12 cellular contexts compared by ENCODE assay signal in the genomic region with DNA sequence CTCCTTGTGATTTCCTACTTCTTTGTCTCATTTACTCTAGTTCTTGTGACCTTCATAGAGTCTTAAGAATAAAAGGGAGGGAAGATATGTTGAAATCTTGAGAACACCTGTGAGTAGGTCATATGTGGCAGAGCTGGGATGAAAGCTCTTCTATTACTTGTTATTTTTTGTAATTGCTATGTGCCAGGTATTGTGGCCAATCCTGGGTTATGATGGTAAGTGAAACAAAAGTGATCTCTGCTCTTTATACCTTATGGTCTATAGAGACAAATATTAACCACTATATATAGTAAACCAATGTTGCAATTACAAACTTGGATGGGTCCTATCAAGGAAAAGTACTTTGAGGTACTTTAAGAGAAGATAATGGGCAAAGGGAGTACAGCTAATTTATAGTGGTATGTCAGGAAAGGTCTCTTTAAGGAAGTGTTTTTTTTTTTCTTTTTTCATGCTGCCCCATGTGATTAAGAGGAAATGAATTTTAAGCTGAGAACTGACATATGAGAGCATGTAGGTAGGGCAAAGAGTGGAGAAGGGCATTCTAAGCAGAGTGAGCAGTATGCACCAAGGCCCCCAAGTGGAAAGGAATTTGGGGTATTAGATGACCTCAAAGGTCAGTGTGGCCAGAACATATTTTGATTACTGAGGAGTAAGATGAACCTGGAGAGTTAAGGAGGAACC. TPM values are rescaled to one million over a fixed set of nuclear protein-coding genes. Genes with fewer than 3 reads are reported as not detected.
DNase-seq lines count a peak whose midpoint lies in the region; ATAC-seq and TF ChIP-seq lines count a peak whose summit lies in the region.
"Had no signal": no experiment of that assay in that cellular context is flagged by ENCODE, and none has a peak within 500 bp of the region (broad histone marks: within the 10 kb centered on the region; RNA-seq: fewer than 3 reads in every experiment).

No MANE protein-coding gene starts in this region.

- POLR2A ChIA-PET in activated CD8-positive, alpha-beta T cell treated with anti-CD3 and anti-CD28 coated beads for 36 hours (lab: Charles Lee): interaction anchor here (1.0 to 1.6 kb wide), 2 partner anchors 9 to 44 kb away, joined by 3 to 4 read pairs; a partner anchor contains a TSS

- DNase-seq in Right ventricle myocardium inferior (ENCODE audit: missing footprints) (no peak), left ventricle myocardium superior (no peak), Karpas-422 (peak; percentile 75), mesenchymal stem cell (no peak)
- no peak for DNase-seq in activated CD8-positive, alpha-beta T cell treated with anti-CD3 and anti-CD28 coated beads for 36 hours
- DNase-seq in stimulated activated naive B cell treated with anti-CD40 and anti-IgM and Interleukin-4, amounts not matched to agents 10 μg/mL and 1 μg/mL and 100 μg/mL, for 72 hours: no peak
- DNase-seq: NCI-H1436; stimulated activated CD4-positive, alpha-beta T cell treated with anti-CD3 and anti-CD28 coated beads, Interleukin-1b, Interleukin-23, amount 100 ng/mL, for 48 hours had no signal

- no peaks in the 10 kb centered on the region for H3K9me2 ChIP-seq in Karpas-422 (replicated peaks; ENCODE audit: insufficient read depth, low read length)

- H3K9me3 ChIP-seq in Karpas-422 (ENCODE audit: low read length): peaks cover 4% of the 10 kb centered on the region; the same call in 1 of the 2 replicates
- H3K9me3 ChIP-seq in mesenchymal stem cell (ENCODE audit: control insufficient read depth, low read length): no peaks in the 10 kb centered on the region

- H2BK12ac ChIP-seq in mesenchymal stem cell (ENCODE audit: low read length in 2 of 2): no peak overlapping the region

- H3K27ac ChIP-seq in Karpas-422 (ENCODE audit: low read length) (peak overlapping the region; percentile 84), mesenchymal stem cell (ENCODE audit: low read length, poor library complexity, severe bottlenecking) (no peak overlapping the region)
- H3K27ac ChIP-seq: foreskin keratinocyte had no signal

- TF ChIP-seq CTCF in activated CD8-positive, alpha-beta T cell treated with anti-CD3 and anti-CD28 coated beads for 36 hours (IDR thresholded peaks at IDR 0.05): no peak

- no peak overlapping the region for H3K18ac ChIP-seq in mesenchymal stem cell (ENCODE audit: low read depth in 1 of 2, low read length in 2 of 2)

- H3K4me1 ChIP-seq in Karpas-422 (ENCODE audit: low read length): peaks cover 80% of the 10 kb centered on the region
- H3K4me1 ChIP-seq in mesenchymal stem cell (ENCODE audit: control insufficient read depth, insufficient read depth, low read depth, low read length): peaks cover 1% of the 10 kb centered on the region

- no peak overlapping the region for H3K4me3 Mint-ChIP-seq in activated CD8-positive, alpha-beta T cell treated with anti-CD3 and anti-CD28 coated beads for 36 hours
- H3K4me3 Mint-ChIP-seq in stimulated activated naive B cell treated with anti-CD40 and anti-IgM and Interleukin-4, amounts not matched to agents 10 μg/mL and 1 μg/mL and 100 μg/mL, for 72 hours: no peak overlapping the region
- H3K4me3 Mint-ChIP-seq: CD14-positive monocyte had no signal

- ATAC-seq in Right ventricle myocardium inferior: peak; percentile 28
- no peak for ATAC-seq in left ventricle myocardium superior
- ATAC-seq in activated CD8-positive, alpha-beta T cell treated with anti-CD3 and anti-CD28 coated beads for 36 hours: peak; percentile 67
- ATAC-seq in stimulated activated naive B cell treated with anti-CD40 and anti-IgM and Interleukin-4, amounts not matched to agents 10 μg/mL and 1 μg/mL and 100 μg/mL, for 72 hours (replicated peaks): peak; percentile 83 to 86
- no peak for ATAC-seq in HG02885 (IDR thresholded peaks at IDR 0.05; ENCODE audit: poor library complexity, unreplicated experiment)
- no peak for ATAC-seq in HG02884 (IDR thresholded peaks at IDR 0.05; ENCODE audit: unreplicated experiment)
- ATAC-seq: foreskin keratinocyte had no signal

- CTCF ChIA-PET in activated CD8-positive, alpha-beta T cell treated with anti-CD3 and anti-CD28 coated beads for 36 hours (lab: Charles Lee): interaction anchor here (1.3 to 3.1 kb wide), 10 partner anchors 9 to 292 kb away, joined by 3 to 11 read pairs (median 7); no protein-coding TSS in a partner anchor

- no peak overlapping the region for H3K4me3 ChIP-seq in Karpas-422 (ENCODE audit: low read length)
- H3K4me3 ChIP-seq in mesenchymal stem cell (ENCODE audit: insufficient read depth in 1 of 2, low read depth in 1 of 2, low read length in 2 of 2): no peak overlapping the region

- no peak overlapping the region for H3K14ac ChIP-seq in mesenchymal stem cell (ENCODE audit: low read length in 2 of 2)

- H3K27me3 ChIP-seq in Karpas-422 (ENCODE audit: low read length) (no peaks in the 10 kb centered on the region), mesenchymal stem cell (ENCODE audit: control insufficient read depth in 1 of 2, insufficient read depth in 1 of 2, low read length in 2 of 2) (no peaks in the 10 kb centered on the region)
- H3K27me3 ChIP-seq: foreskin keratinocyte had no signal

- H4K8ac ChIP-seq in mesenchymal stem cell (ENCODE audit: low read length): no peak overlapping the region

- H3K23ac ChIP-seq in mesenchymal stem cell (ENCODE audit: low read length in 2 of 2): no peak overlapping the region

- no peaks in the 10 kb centered on the region for H3K27me3 Mint-ChIP-seq in activated CD8-positive, alpha-beta T cell treated with anti-CD3 and anti-CD28 coated beads for 36 hours
- no peaks in the 10 kb centered on the region for H3K27me3 Mint-ChIP-seq in stimulated activated naive B cell treated with anti-CD40 and anti-IgM and Interleukin-4, amounts not matched to agents 10 μg/mL and 1 μg/mL and 100 μg/mL, for 72 hours

- H3K9me3 Mint-ChIP-seq in activated CD8-positive, alpha-beta T cell treated with anti-CD3 and anti-CD28 coated beads for 36 hours: no peaks in the 10 kb centered on the region
- H3K9me3 Mint-ChIP-seq in stimulated activated naive B cell treated with anti-CD40 and anti-IgM and Interleukin-4, amounts not matched to agents 10 μg/mL and 1 μg/mL and 100 μg/mL, for 72 hours: no peaks in the 10 kb centered on the region
- H3K9me3 Mint-ChIP-seq: CD14-positive monocyte had no signal

- H2AK5ac ChIP-seq in mesenchymal stem cell (ENCODE audit: low read length, severe bottlenecking): no peak overlapping the region

- H3K36me3 ChIP-seq in Karpas-422 (ENCODE audit: insufficient read depth, low read length): peaks cover 5% of the 10 kb centered on the region; the same call in 1 of the 2 replicates
- no peaks in the 10 kb centered on the region for H3K36me3 ChIP-seq in mesenchymal stem cell (ENCODE audit: control insufficient read depth in 1 of 2, insufficient read depth in 2 of 2, low read depth in 1 of 2, low read length in 2 of 2)

- no peak overlapping the region for H3K4ac ChIP-seq in mesenchymal stem cell (ENCODE audit: low read depth in 1 of 2, low read length in 2 of 2)

- H2BK120ac ChIP-seq in mesenchymal stem cell (ENCODE audit: low read depth, low read length): no peak overlapping the region

- H4K20me1 ChIP-seq in Karpas-422 (ENCODE audit: insufficient read depth, low read depth, low read length): no peaks in the 10 kb centered on the region

- H3K4me2 ChIP-seq in Karpas-422 (ENCODE audit: low read depth, low read length, poor library complexity, severe bottlenecking) (peak overlapping the region; percentile 50), mesenchymal stem cell (ENCODE audit: low read length, poor library complexity, severe bottlenecking) (no peak overlapping the region)

- no peaks in the 10 kb centered on the region for H3K36me3 Mint-ChIP-seq in activated CD8-positive, alpha-beta T cell treated with anti-CD3 and anti-CD28 coated beads for 36 hours (ENCODE audit: low read depth)
- peaks cover 3 to 4% of the 10 kb centered on the region in 2 donors for H3K36me3 Mint-ChIP-seq in stimulated activated naive B cell treated with anti-CD40 and anti-IgM and Interleukin-4, amounts not matched to agents 10 μg/mL and 1 μg/mL and 100 μg/mL, for 72 hours
- H3K36me3 Mint-ChIP-seq: CD14-positive monocyte had no signal

- H4K91ac ChIP-seq in mesenchymal stem cell (ENCODE audit: low read length): no peak overlapping the region

- peaks cover 67% of the 10 kb centered on the region for H3K79me2 ChIP-seq in Karpas-422 (ENCODE audit: low read length)

- no peak overlapping the region for H3K27ac Mint-ChIP-seq in activated CD8-positive, alpha-beta T cell treated with anti-CD3 and anti-CD28 coated beads for 36 hours
- no peak overlapping the region for H3K27ac Mint-ChIP-seq in stimulated activated naive B cell treated with anti-CD40 and anti-IgM and Interleukin-4, amounts not matched to agents 10 μg/mL and 1 μg/mL and 100 μg/mL, for 72 hours
- H3K27ac Mint-ChIP-seq: CD14-positive monocyte had no signal

- intact Hi-C loops in Right ventricle myocardium inferior (cut with DNase I) (no loop called here), left ventricle myocardium superior (cut with micrococcal nuclease) (no loop called here)
- intact Hi-C loops in activated CD8-positive, alpha-beta T cell treated with anti-CD3 and anti-CD28 coated beads for 36 hours (cut with micrococcal nuclease): no loop called here

- H3K9ac ChIP-seq in Karpas-422 (ENCODE audit: low read length): peak overlapping the region; percentile 25
- no peak overlapping the region for H3K9ac ChIP-seq in mesenchymal stem cell (ENCODE audit: low read length)

- peaks cover 22% of the 10 kb centered on the region for H3K4me1 Mint-ChIP-seq in activated CD8-positive, alpha-beta T cell treated with anti-CD3 and anti-CD28 coated beads for 36 hours (ENCODE audit: low read depth)
- H3K4me1 Mint-ChIP-seq in stimulated activated naive B cell treated with anti-CD40 and anti-IgM and Interleukin-4, amounts not matched to agents 10 μg/mL and 1 μg/mL and 100 μg/mL, for 72 hours: peaks cover 16 to 20% of the 10 kb centered on the region in 2 donors

- peaks cover 25% of the 10 kb centered on the region for H3K79me1 ChIP-seq in mesenchymal stem cell (replicated peaks; ENCODE audit: low read length, poor library complexity, severe bottlenecking)

- H2BK15ac ChIP-seq in mesenchymal stem cell (ENCODE audit: low read depth, poor library complexity, severe bottlenecking): no peak overlapping the region

- peak overlapping the region; percentile 31; the same call in 1 of the 2 replicates for H2AFZ ChIP-seq in Karpas-422 (ENCODE audit: low read length)
- no peak overlapping the region for H2AFZ ChIP-seq in mesenchymal stem cell (ENCODE audit: low read depth, low read length)

- H2BK5ac ChIP-seq in mesenchymal stem cell (ENCODE audit: low read depth, low read length, poor library complexity, severe bottlenecking): no peak overlapping the region

RNA-seq across cellular contexts. Expression of a gene that starts 43.2 kb away (rescaled TPM):
- 7.5 TPM for total RNA-seq in Right ventricle myocardium inferior
- 5.9 TPM for total RNA-seq in left ventricle myocardium superior
- total RNA-seq in Karpas-422 (2014; rRNA removed; shearing (Covaris generic); ENCODE audit: low replicate concordance): 17.2 and 43.2 TPM in 2 replicates
- total RNA-seq in activated CD8-positive, alpha-beta T cell treated with anti-CD3 and anti-CD28 coated beads for 36 hours: 10 to 100 TPM; 23.6 to 24.2 TPM
- polyA plus RNA-seq in mesenchymal stem cell (2013, experiment 1 of 2): 4.2 TPM
- 3.8 TPM for polyA plus RNA-seq in mesenchymal stem cell (2013, experiment 2 of 2)

Comparison
In these comparisons a context has a peak if more than half of its experiments do, and no peak if none do; other contexts are left out.
1. ATAC-seq: peak in Right ventricle myocardium inferior (single experiment), activated CD8-positive, alpha-beta T cell treated with anti-CD3 and anti-CD28 coated beads for 36 hours (single experiment) and stimulated activated naive B cell treated with anti-CD40 and anti-IgM and Interleukin-4, amounts not matched to agents 10 μg/mL and 1 μg/mL and 100 μg/mL, for 72 hours (2 of 2); none in left ventricle myocardium superior (single experiment), HG02885 (single experiment) and HG02884 (single experiment).